ENCODE assay signal across 25 cellular contexts in genomic region chr13:98334620-98335205, GRCh38.
"Had no signal": no experiment of that assay in that cellular context is flagged by ENCODE, and none has a peak within 500 bp of the region (broad histone marks: within the 10 kb centered on the region; RNA-seq: fewer than 3 reads in every experiment).

No MANE protein-coding gene starts in this region.

- H3K4me1 Mint-ChIP-seq: natural killer cell; stimulated activated effector memory CD8-positive, alpha-beta T cell treated with anti-CD3 and anti-CD28 coated beads, Interleukin-12 subunit alpha, Interleukin-12 subunit beta, amount 100 ng/mL, for 72 hours had no signal

- H3K4me1 ChIP-seq: left lung, lower lobe of right lung, prostate gland, sigmoid colon, spleen, suprapubic skin, tibial artery, upper lobe of right lung had no signal

- ATAC-seq: left colon; left lung; lower lobe of right lung; natural killer cell; right cardiac atrium; stimulated activated effector memory CD8-positive, alpha-beta T cell treated with anti-CD3 and anti-CD28 coated beads, Interleukin-12 subunit alpha, Interleukin-12 subunit beta, amount 100 ng/mL, for 72 hours; upper lobe of right lung had no signal

- H3K9me3 ChIP-seq: left lung, lower lobe of right lung, ovary, prostate gland, sigmoid colon, suprapubic skin, thoracic aorta, tibial artery, upper lobe of right lung had no signal

- H3K4me3 ChIP-seq: left lung, lower lobe of right lung, ovary, prostate gland, sigmoid colon, spleen, suprapubic skin, thoracic aorta, tibial artery, upper lobe of right lung had no signal

- H3K27ac ChIP-seq: left lung, lower lobe of right lung, ovary, prostate gland, sigmoid colon, spleen, suprapubic skin, thoracic aorta, tibial artery, upper lobe of right lung had no signal

- H3K9me3 Mint-ChIP-seq: natural killer cell; stimulated activated effector memory CD8-positive, alpha-beta T cell treated with anti-CD3 and anti-CD28 coated beads, Interleukin-12 subunit alpha, Interleukin-12 subunit beta, amount 100 ng/mL, for 72 hours had no signal

- H3K36me3 ChIP-seq: left lung, lower lobe of right lung, ovary, prostate gland, sigmoid colon, spleen, suprapubic skin, thoracic aorta, tibial artery, upper lobe of right lung had no signal

- H3K27ac Mint-ChIP-seq: natural killer cell; nephron progenitor cell; stimulated activated effector memory CD8-positive, alpha-beta T cell treated with anti-CD3 and anti-CD28 coated beads, Interleukin-12 subunit alpha, Interleukin-12 subunit beta, amount 100 ng/mL, for 72 hours; stimulated activated naive CD8-positive, alpha-beta T cell treated with anti-CD3 and anti-CD28 coated beads, Interleukin-15, Interleukin-2, amounts not matched to agents 100 ng/mL and 50 ng/mL, for 24 hours had no signal

- DNase-seq: hippocampal formation; kidney glomerular epithelial cell; left colon; left lung; lower lobe of right lung; mammary epithelial cell; mesenchymal stem cell; natural killer cell; nephron progenitor cell; ovary; retina; right cardiac atrium; sigmoid colon; small intestine; spleen; stimulated activated CD4-positive, alpha-beta T cell treated with anti-CD3 and anti-CD28 coated beads, Interleukin-4, amount 100 ng/mL, for 24 hours; stimulated activated naive CD4-positive, alpha-beta T cell; tibial artery; trophoblast cell; upper lobe of right lung had no signal

- H3K36me3 Mint-ChIP-seq: natural killer cell; stimulated activated effector memory CD8-positive, alpha-beta T cell treated with anti-CD3 and anti-CD28 coated beads, Interleukin-12 subunit alpha, Interleukin-12 subunit beta, amount 100 ng/mL, for 72 hours had no signal

- H3K4me3 Mint-ChIP-seq: natural killer cell; nephron progenitor cell; stimulated activated effector memory CD8-positive, alpha-beta T cell treated with anti-CD3 and anti-CD28 coated beads, Interleukin-12 subunit alpha, Interleukin-12 subunit beta, amount 100 ng/mL, for 72 hours; stimulated activated naive CD8-positive, alpha-beta T cell treated with anti-CD3 and anti-CD28 coated beads, Interleukin-15, Interleukin-2, amounts not matched to agents 100 ng/mL and 50 ng/mL, for 24 hours had no signal
